Comparison of ENCODE assay signal across 8 cellular contexts in genomic region chr10:102450124-102450373, GRCh38. TPM values are rescaled to one million over a fixed set of nuclear protein-coding genes. Genes with fewer than 3 reads are reported as not detected.
DNase-seq lines count a peak whose midpoint lies in the region; ATAC-seq and TF ChIP-seq lines count a peak whose summit lies in the region.

No MANE protein-coding gene starts in this region.

- H3F3A ChIP-seq in DOHH2 (ENCODE audit: control insufficient read depth, insufficient read depth) = peaks cover 2% of the 10 kb centered on the region; the same call in 1 of the 2 replicates

- peaks cover 7% of the 10 kb centered on the region for H3K36me3 Mint-ChIP-seq in natural killer cell treated with Interleukin-12 subunit alpha and Interleukin-12 subunit beta and Interleukin-15 and Interleukin-18, amount 100 ng/mL, for 72 hours

- H3K27ac Mint-ChIP-seq in natural killer cell treated with Interleukin-12 subunit alpha and Interleukin-12 subunit beta and Interleukin-15 and Interleukin-18, amount 100 ng/mL, for 72 hours = peak overlapping the region; percentile 83 to 89

- no peak for DNase-seq in choroid plexus epithelial cell (ENCODE audit: low read depth)
- no peak for DNase-seq in natural killer cell treated with Interleukin-12 subunit alpha and Interleukin-12 subunit beta and Interleukin-15 and Interleukin-18, amount 100 ng/mL, for 72 hours (ENCODE audit: low spot score)
- no peak for DNase-seq in glomerular visceral epithelial cell (ENCODE audit: extremely low spot score)
- DNase-seq in NCI-H1417 treated with DMSO at 0.1 percent for 48 hours (lab: John Stamatoyannopoulos, UW) = no peak
- no peak for DNase-seq in omental fat pad (ENCODE audit: low spot score)

- peak; percentile 25 for TF ChIP-seq CTCF in DOHH2 (IDR thresholded peaks at IDR 0.05; ENCODE audit: low read depth, low read length, poor library complexity, severe bottlenecking)
- no peak for TF ChIP-seq CTCF in choroid plexus epithelial cell (conservative IDR thresholded peaks at IDR 0.05; ENCODE audit: low read depth, low read length)
- no peak for TF ChIP-seq CTCF in omental fat pad (IDR thresholded peaks at IDR 0.05)

- H3K27ac ChIP-seq in DOHH2 (ENCODE audit: low read depth, low read length) = peak overlapping the region; percentile 86
- H3K27ac ChIP-seq in HUES64 (ENCODE audit: low read depth, low read length) = peak overlapping the region; percentile 65; the same call in 1 of the 2 replicates

- H3K9me2 ChIP-seq in DOHH2 (replicated peaks; ENCODE audit: control insufficient read depth, low read length) = no peaks in the 10 kb centered on the region

- H3K36me3 ChIP-seq in DOHH2 (ENCODE audit: control insufficient read depth, low read length) (peaks cover 29% of the 10 kb centered on the region), HUES64 (ENCODE audit: insufficient read depth, low read length) (peaks cover 15% of the 10 kb centered on the region)

- peaks cover 19 to 27% of the 10 kb centered on the region in 2 donors for H3K4me1 Mint-ChIP-seq in natural killer cell treated with Interleukin-12 subunit alpha and Interleukin-12 subunit beta and Interleukin-15 and Interleukin-18, amount 100 ng/mL, for 72 hours (ENCODE audit: low read depth in 2 of 2)

- under 1% methylated on average over 11 of the region's 11 CpGs for whole genome bisulfite sequencing in HUES64

- ATAC-seq in natural killer cell treated with Interleukin-12 subunit alpha and Interleukin-12 subunit beta and Interleukin-15 and Interleukin-18, amount 100 ng/mL, for 72 hours = peak in 1 of 2 donors; percentile 0
- no peak for ATAC-seq in GM19455 (IDR thresholded peaks at IDR 0.05; ENCODE audit: unreplicated experiment)
- ATAC-seq in omental fat pad (ENCODE audit: low FRiP score) = no peak

- H3K4me3 Mint-ChIP-seq in natural killer cell treated with Interleukin-12 subunit alpha and Interleukin-12 subunit beta and Interleukin-15 and Interleukin-18, amount 100 ng/mL, for 72 hours = peak overlapping the region; percentile 94

- H3K9me3 ChIP-seq in DOHH2 (ENCODE audit: control insufficient read depth, insufficient read depth, low read length) (no peaks in the 10 kb centered on the region), HUES64 (ENCODE audit: insufficient read depth, low read depth, low read length) (no peaks in the 10 kb centered on the region)

- H3K4me1 ChIP-seq in DOHH2 (ENCODE audit: control insufficient read depth, low read length) = peaks cover 28% of the 10 kb centered on the region
- H3K4me1 ChIP-seq in HUES64 (ENCODE audit: insufficient read depth, low read length) = peaks cover 27% of the 10 kb centered on the region

- H4K20me1 ChIP-seq in DOHH2 (ENCODE audit: control insufficient read depth, insufficient read depth, low read depth, low read length) = peaks cover 3% of the 10 kb centered on the region; the same call in 1 of the 2 replicates

- H3K4me3 ChIP-seq in DOHH2 (ENCODE audit: low read length) (peak overlapping the region; percentile 93), HUES64 (ENCODE audit: low read length) (peak overlapping the region; percentile 89), choroid plexus epithelial cell (ENCODE audit: low read depth, low read length) (peak overlapping the region; percentile 75)

- H3K4me2 ChIP-seq in DOHH2 (ENCODE audit: low read length) = peak overlapping the region; percentile 81

- no peaks in the 10 kb centered on the region for H3K9me3 Mint-ChIP-seq in natural killer cell treated with Interleukin-12 subunit alpha and Interleukin-12 subunit beta and Interleukin-15 and Interleukin-18, amount 100 ng/mL, for 72 hours

- no peaks in the 10 kb centered on the region for H3K27me3 ChIP-seq in DOHH2 (ENCODE audit: control insufficient read depth, low read length)
- H3K27me3 ChIP-seq in HUES64 (ENCODE audit: insufficient read depth, low read length) = no peaks in the 10 kb centered on the region

- no peaks in the 10 kb centered on the region for H3K27me3 Mint-ChIP-seq in natural killer cell treated with Interleukin-12 subunit alpha and Interleukin-12 subunit beta and Interleukin-15 and Interleukin-18, amount 100 ng/mL, for 72 hours

- peaks cover 32% of the 10 kb centered on the region for H3K79me2 ChIP-seq in DOHH2 (ENCODE audit: control insufficient read depth, low read length)

- H3K9ac ChIP-seq in HUES64 (ENCODE audit: low read depth, low read length) = peak overlapping the region; percentile 74

RNA-seq across cellular contexts. Expression of gene C10orf95, which starts 1.3 kb away (rescaled TPM):
- 0.15 TPM for polyA plus RNA-seq in HUES64 (2013, experiment 1 of 2)
- 0.44 TPM for polyA plus RNA-seq in HUES64 (2013, experiment 2 of 2)
- total RNA-seq in natural killer cell treated with Interleukin-12 subunit alpha and Interleukin-12 subunit beta and Interleukin-15 and Interleukin-18, amount 100 ng/mL, for 72 hours = under 1 TPM in 1 of 2 donors, not detected in 1; 0.98 TPM
- under 1 TPM in 1 of 4 donors, not detected in 3; 0.84 TPM for total RNA-seq in omental fat pad

RNA-seq across cellular contexts. Expression of gene CUEDC2, which starts 17.7 kb away (rescaled TPM):
- polyA plus RNA-seq in HUES64 (2013, experiment 1 of 2) = 42.7 TPM
- 56.5 TPM for polyA plus RNA-seq in HUES64 (2013, experiment 2 of 2)
- total RNA-seq in natural killer cell treated with Interleukin-12 subunit alpha and Interleukin-12 subunit beta and Interleukin-15 and Interleukin-18, amount 100 ng/mL, for 72 hours = 10 to 100 TPM; 39.8 to 58.5 TPM
- 10 to 100 TPM; 41.1 to 51.6 (median 47.2) TPM for total RNA-seq in omental fat pad

RNA-seq across cellular contexts. Expression of gene FBXL15, which starts 29.4 kb away (rescaled TPM):
- polyA plus RNA-seq in HUES64 (2013, experiment 1 of 2) = 9.0 TPM
- 7.9 TPM for polyA plus RNA-seq in HUES64 (2013, experiment 2 of 2)
- total RNA-seq in natural killer cell treated with Interleukin-12 subunit alpha and Interleukin-12 subunit beta and Interleukin-15 and Interleukin-18, amount 100 ng/mL, for 72 hours = 10 to 100 TPM; 22.0 to 23.7 TPM
- 10 to 100 TPM; 11.7 to 16.8 (median 15.0) TPM for total RNA-seq in omental fat pad

RNA-seq across cellular contexts. Expression of gene PSD, which starts 31.5 kb away (rescaled TPM):
- polyA plus RNA-seq in HUES64 (2013, experiment 1 of 2) = 3.9 TPM
- polyA plus RNA-seq in HUES64 (2013, experiment 2 of 2) = 9.3 TPM
- 1 to 10 TPM; 2.3 to 7.6 TPM for total RNA-seq in natural killer cell treated with Interleukin-12 subunit alpha and Interleukin-12 subunit beta and Interleukin-15 and Interleukin-18, amount 100 ng/mL, for 72 hours
- 1 to 10 TPM in 2 of 4 donors, under 1 TPM in 1, not detected in 1; 0.44 to 1.6 (median 1.1) TPM for total RNA-seq in omental fat pad

RNA-seq across cellular contexts. Expression of gene ACTR1A, which starts 52.5 kb away (rescaled TPM):
- polyA plus RNA-seq in HUES64 (2013, experiment 1 of 2) = 76.3 TPM
- 81.5 TPM for polyA plus RNA-seq in HUES64 (2013, experiment 2 of 2)
- 100 to 1,000 TPM in 1 of 2 donors, 10 to 100 TPM in 1; 84.5 to 108 TPM for total RNA-seq in natural killer cell treated with Interleukin-12 subunit alpha and Interleukin-12 subunit beta and Interleukin-15 and Interleukin-18, amount 100 ng/mL, for 72 hours
- total RNA-seq in omental fat pad = 100 to 1,000 TPM in 3 of 4 donors, 10 to 100 TPM in 1; 81.8 to 117 (median 113) TPM
